Comparison of ENCODE assay signal across 10 cellular contexts in genomic region chr10:31698169-31698890, GRCh38.
A peak's percentile ranks its signal among the peaks of the same experiment; 100 is the strongest.
DNase-seq lines count a peak whose midpoint lies in the region; ATAC-seq and TF ChIP-seq lines count a peak whose summit lies in the region.
"Had no signal": no experiment of that assay in that cellular context is flagged by ENCODE, and none has a peak within 500 bp of the region (broad histone marks: within the 10 kb centered on the region; RNA-seq: fewer than 3 reads in every experiment).

No MANE protein-coding gene starts in this region.

- H3K27ac ChIP-seq in IMR-90 (ENCODE audit: insufficient read depth, low read length) = peak overlapping the region; percentile 83
- H3K27ac ChIP-seq in substantia nigra (ENCODE audit: low read depth, low read length, poor library complexity, severe bottlenecking) = peak overlapping the region; percentile 8
- H3K27ac ChIP-seq: KMS-11 had no signal

- H2BK20ac ChIP-seq in IMR-90 (ENCODE audit: low read depth, low read length) = peak overlapping the region; percentile 82

- peak overlapping the region; percentile 83 for H2BK5ac ChIP-seq in IMR-90 (ENCODE audit: low read depth, low read length, poor library complexity, severe bottlenecking)

- no peak for TF ChIP-seq RAD21 in IMR-90 (IDR thresholded peaks at IDR 0.05; ENCODE audit: low read length)

- peak overlapping the region; percentile 83 for H2BK120ac ChIP-seq in IMR-90 (ENCODE audit: low read depth, low read length)

- H4K8ac ChIP-seq in IMR-90 (ENCODE audit: low read depth in 2 of 2, low read length in 2 of 2) = peak overlapping the region; percentile 6 to 89; a peak in 3 of 4 replicates

- DNase-seq in IMR-90 (peak; percentile 91), choroid plexus epithelial cell (ENCODE audit: low read depth) (peak; percentile 93), lower leg skin (ENCODE audit: low spot score in 2 of 2) (peak; percentile 82 to 95), substantia nigra (lab: John Stamatoyannopoulos, UW) (peak in 1 of 49 donors; percentile 45), cortex of kidney (lab: John Stamatoyannopoulos, UW) (no peak), islet precursor cell (no peak), SHP77 treated with DMSO at 0.1 percent for 48 hours (lab: John Stamatoyannopoulos, UW) (no peak)
- DNase-seq: activated T-cell treated with anti-CD3 and anti-CD28 coated beads for 4 hours had no signal

- H4K91ac ChIP-seq in IMR-90 (ENCODE audit: insufficient read depth, low read depth, low read length) = peak overlapping the region; percentile 63

- dilution Hi-C loops in IMR-90 (cut with HindIII; ENCODE audit: low sequenced_read_pairs, unreplicated experiment) = no loop called here

- intact Hi-C loops in IMR-90 (cut with micrococcal nuclease) (no loop called here), lower leg skin (cut with DNase I; ENCODE audit: low total_unique reads) (no loop called here)

- no peak; the same call in 1 of the 2 replicates for TF ChIP-seq POLR2A in IMR-90 (IDR thresholded peaks at IDR 0.05; ENCODE audit: low read depth, low read length)
- TF ChIP-seq POLR2A in lower leg skin (IDR thresholded peaks at IDR 0.05) = no peak

- TF ChIP-seq CTCF in IMR-90 (conservative IDR thresholded peaks at IDR 0.05; ENCODE audit: low read depth, low read length) (0 out of 2 replicates have a peak, but pooled peaks have one; percentile 4), choroid plexus epithelial cell (conservative IDR thresholded peaks at IDR 0.05; ENCODE audit: low read depth, low read length) (peak; percentile 6), lower leg skin (IDR thresholded peaks at IDR 0.05) (no peak)

- H4K20me1 ChIP-seq in IMR-90 (ENCODE audit: insufficient read depth, low read length) = no peaks in the 10 kb centered on the region

- peaks cover 30% of the 10 kb centered on the region for H3K4me1 ChIP-seq in IMR-90 (ENCODE audit: control insufficient read depth, insufficient read depth, low read length)

- ATAC-seq in IMR-90 (ENCODE audit: low read depth) (peak; percentile 72), HG03175 (IDR thresholded peaks at IDR 0.05; ENCODE audit: unreplicated experiment) (no peak)

- H2BK15ac ChIP-seq in IMR-90 (ENCODE audit: low read depth, low read length) = peak overlapping the region; percentile 89; the same call in 2 of the 3 replicates

- peak overlapping the region; percentile 89 for H4K5ac ChIP-seq in IMR-90 (ENCODE audit: low read depth, low read length)

- peak overlapping the region; percentile 27; the same call in 1 of the 2 replicates for H3K56ac ChIP-seq in IMR-90 (ENCODE audit: extremely low read depth, insufficient read depth, low read length)

- BruUV-seq in IMR-90 (replicated peaks; lab: Mats Ljungman, UMichigan) = no TSS peak

- H3K9me3 ChIP-seq in IMR-90 (ENCODE audit: control insufficient read depth, insufficient read depth, low read length) = peaks cover 4% of the 10 kb centered on the region; the same call in 1 of the 2 replicates

- H3K27me3 ChIP-seq in IMR-90 (ENCODE audit: control insufficient read depth, insufficient read depth, low read length) = no peaks in the 10 kb centered on the region

- no CpG with 5 or more reads among the region's 11 CpGs for WGBS in IMR-90 (ENCODE audit: extremely low coverage in 2 of 2, insufficient read length in 1 of 2), 2 experiments
- WGBS in lower leg skin, 2 donors = 20 to 36% methylated on average over 11 of the region's 11 CpGs

- peaks cover 13% of the 10 kb centered on the region for H3K9me1 ChIP-seq in IMR-90 (ENCODE audit: insufficient read depth, low read length)

- in situ Hi-C loops in IMR-90 (cut with MboI; ENCODE audit: low sequenced_read_pairs) = no loop called here

- H2AK9ac ChIP-seq in IMR-90 (replicated peaks; ENCODE audit: low read depth, low read length, poor library complexity) = peak overlapping the region; percentile 18

- CTCF ChIA-PET in IMR-90 (lab: Yijun Ruan, JAX) = interaction anchor here (0.6 to 1.2 kb wide), 2 partner anchors 101 to 946 kb away, joined by 3 to 4 read pairs; no protein-coding TSS in a partner anchor

- H3K4me3 ChIP-seq in IMR-90 (ENCODE audit: insufficient read depth, low read depth, low read length) = no peak overlapping the region
- peak overlapping the region; percentile 33 for H3K4me3 ChIP-seq in choroid plexus epithelial cell (ENCODE audit: low read depth, low read length)
- no peak overlapping the region for H3K4me3 ChIP-seq in lower leg skin (ENCODE audit: low read depth, poor library complexity, severe bottlenecking)

- peak overlapping the region; percentile 69 for H3K4ac ChIP-seq in IMR-90 (ENCODE audit: low read depth, low read length)

- H3K79me1 ChIP-seq in IMR-90 (ENCODE audit: low read depth in 1 of 2, low read length in 2 of 2) = no peaks in the 10 kb centered on the region

- H3K14ac ChIP-seq in IMR-90 (replicated peaks; ENCODE audit: low read depth, low read length) = peak overlapping the region; percentile 70

- H2AK5ac ChIP-seq in IMR-90 (ENCODE audit: low read depth, low read length) = no peak overlapping the region; the same call in 1 of the 2 replicates

- H3K23ac ChIP-seq in IMR-90 (ENCODE audit: low read depth, low read length) = peak overlapping the region; percentile 63; the same call in 1 of the 2 replicates

- H3K9ac ChIP-seq in IMR-90 (ENCODE audit: low read depth, low read length) = peak overlapping the region; percentile 35
- H3K9ac ChIP-seq: KMS-11 had no signal

- H3K36me3 ChIP-seq in IMR-90 (ENCODE audit: control insufficient read depth, insufficient read depth, low read length) = no peaks in the 10 kb centered on the region

- peak overlapping the region; percentile 69 for H3K4me2 ChIP-seq in IMR-90 (ENCODE audit: low read depth, low read length)
- H3K4me2 ChIP-seq: KMS-11 had no signal

- peak overlapping the region; percentile 88 for H3K18ac ChIP-seq in IMR-90 (ENCODE audit: low read depth, low read length)

- H2AFZ ChIP-seq in IMR-90 (replicated peaks; ENCODE audit: low read length, poor library complexity) = peak overlapping the region; percentile 89

- POLR2A ChIA-PET in IMR-90 (lab: Charles Lee; ENCODE audit: unreplicated experiment) = interaction anchor here (0.6 kb wide), 1 partner anchor 172 kb away, joined by 3 read pairs; no protein-coding TSS in a partner anchor

TF ChIP-seq in IMR-90, 13 proteins besides CTCF, POLR2A, EP300 and RAD21:
- 0 out of 2 replicates have a peak, but pooled peaks have one; percentile 19 for TF ChIP-seq MAZ (IDR thresholded peaks at IDR 0.05; ENCODE audit: borderline replicate concordance, low read depth, low read length)
- no peak for TF ChIP-seq MAFK (IDR thresholded peaks at IDR 0.05; ENCODE audit: low read depth, low read length)
- no peak for TF ChIP-seq FOS (IDR thresholded peaks at IDR 0.05; ENCODE audit: low read depth, low read length)
- no peak for TF ChIP-seq MXI1 (IDR thresholded peaks at IDR 0.05; ENCODE audit: borderline replicate concordance, low read depth, low read length)
- TF ChIP-seq CHD1 (IDR thresholded peaks at IDR 0.05; ENCODE audit: low read depth, low read length) = no peak
- TF ChIP-seq NFE2L2 (IDR thresholded peaks at IDR 0.05; ENCODE audit: low read depth, low read length) = peak; percentile 12; the same call in 1 of the 2 replicates
- TF ChIP-seq SMC3 (IDR thresholded peaks at IDR 0.05; ENCODE audit: low read depth, low read length) = no peak
- peak; percentile 98 for TF ChIP-seq CEBPB (IDR thresholded peaks at IDR 0.05; ENCODE audit: low read depth, low read length)
- no peak for TF ChIP-seq RFX5 (IDR thresholded peaks at IDR 0.05; ENCODE audit: low read depth, low read length)
- TF ChIP-seq RCOR1 (IDR thresholded peaks at IDR 0.05; ENCODE audit: insufficient replicate concordance, low read length) = peak; percentile 66
- TF ChIP-seq, protein P1, sequence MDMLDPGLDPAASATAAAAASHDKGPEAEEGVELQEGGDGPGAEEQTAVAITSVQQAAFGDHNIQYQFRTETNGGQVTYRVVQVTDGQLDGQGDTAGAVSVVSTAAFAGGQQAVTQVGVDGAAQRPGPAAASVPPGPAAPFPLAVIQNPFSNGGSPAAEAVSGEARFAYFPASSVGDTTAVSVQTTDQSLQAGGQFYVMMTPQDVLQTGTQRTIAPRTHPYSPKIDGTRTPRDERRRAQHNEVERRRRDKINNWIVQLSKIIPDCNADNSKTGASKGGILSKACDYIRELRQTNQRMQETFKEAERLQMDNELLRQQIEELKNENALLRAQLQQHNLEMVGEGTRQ (IDR thresholded peaks at IDR 0.05; ENCODE audit: low read depth, low read length) = no peak
- TF ChIP-seq, protein P2, sequence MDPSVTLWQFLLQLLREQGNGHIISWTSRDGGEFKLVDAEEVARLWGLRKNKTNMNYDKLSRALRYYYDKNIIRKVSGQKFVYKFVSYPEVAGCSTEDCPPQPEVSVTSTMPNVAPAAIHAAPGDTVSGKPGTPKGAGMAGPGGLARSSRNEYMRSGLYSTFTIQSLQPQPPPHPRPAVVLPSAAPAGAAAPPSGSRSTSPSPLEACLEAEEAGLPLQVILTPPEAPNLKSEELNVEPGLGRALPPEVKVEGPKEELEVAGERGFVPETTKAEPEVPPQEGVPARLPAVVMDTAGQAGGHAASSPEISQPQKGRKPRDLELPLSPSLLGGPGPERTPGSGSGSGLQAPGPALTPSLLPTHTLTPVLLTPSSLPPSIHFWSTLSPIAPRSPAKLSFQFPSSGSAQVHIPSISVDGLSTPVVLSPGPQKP (IDR thresholded peaks at IDR 0.05; ENCODE audit: borderline replicate concordance, low read depth, low read length) = no peak
- TF ChIP-seq BHLHE40 (IDR thresholded peaks at IDR 0.05; ENCODE audit: low read depth, low read length) = no peak; the same call in 1 of the 2 replicates

Comparison
In these comparisons a context has a peak if more than half of its experiments do, and no peak if none do; other contexts are left out.
1. DNase-seq: peak in IMR-90 (single experiment), choroid plexus epithelial cell (single experiment) and lower leg skin (2 of 2); none in cortex of kidney (single experiment), islet precursor cell (single experiment) and SHP77 treated with DMSO at 0.1 percent for 48 hours (single experiment).
2. CTCF ChIP-seq: peak in IMR-90 (single experiment) and choroid plexus epithelial cell (single experiment); none in lower leg skin (0 of 3).